Comparison of ENCODE assay signal across 15 cellular contexts in genomic region chr6:2026133-2026532, GRCh38.
"Had no signal": no experiment of that assay in that cellular context is flagged by ENCODE, and none has a peak within 500 bp of the region (broad histone marks: within the 10 kb centered on the region; RNA-seq: fewer than 3 reads in every experiment).

No MANE protein-coding gene starts in this region.

- ATAC-seq: body of pancreas; heart right ventricle; left lung; naive thymus-derived CD8-positive, alpha-beta T cell; stimulated activated effector memory CD8-positive, alpha-beta T cell treated with anti-CD3 and anti-CD28 coated beads, Interleukin-12 subunit alpha, Interleukin-12 subunit beta, amount 100 ng/mL, for 72 hours; stimulated activated naive CD8-positive, alpha-beta T cell treated with anti-CD3 and anti-CD28 coated beads, Interleukin-15, amount 100 ng/mL, for 72 hours; T-cell had no signal

- H3K9me3 Mint-ChIP-seq: activated naive CD4-positive, alpha-beta T cell treated with anti-CD3 and anti-CD28 coated beads, Interleukin-2, amount 50 U/mL, for 24 hours; naive thymus-derived CD8-positive, alpha-beta T cell; stimulated activated effector memory CD8-positive, alpha-beta T cell treated with anti-CD3 and anti-CD28 coated beads, Interleukin-12 subunit alpha, Interleukin-12 subunit beta, amount 100 ng/mL, for 72 hours; stimulated activated naive CD8-positive, alpha-beta T cell treated with anti-CD3 and anti-CD28 coated beads, Interleukin-15, amount 100 ng/mL, for 72 hours; T-cell; T-helper 2 cell treated with Interferon-gamma antibody and Interleukin-4, amounts not matched to agents 5 μg/mL and 100 μg/mL, for 36 hours had no signal

- H3K36me3 Mint-ChIP-seq: naive thymus-derived CD8-positive, alpha-beta T cell; stimulated activated effector memory CD8-positive, alpha-beta T cell treated with anti-CD3 and anti-CD28 coated beads, Interleukin-12 subunit alpha, Interleukin-12 subunit beta, amount 100 ng/mL, for 72 hours had no signal

- DNase-seq: activated CD4-positive, alpha-beta T cell treated with anti-CD3 and anti-CD28 coated beads for 1 hour; activated CD4-positive, alpha-beta T cell treated with anti-CD3 and anti-CD28 coated beads, Interleukin-2, amount 50 U/mL, for 1 hour; activated gamma-delta T cell treated with Interleukin-2 at 50 U/mL for 16 hours; activated T-cell treated with anti-CD3 and anti-CD28 coated beads, Interleukin-2, amount 50 U/mL, for 1 hour; body of pancreas; heart right ventricle; left lung; naive thymus-derived CD8-positive, alpha-beta T cell; stimulated activated CD4-positive, alpha-beta T cell treated with anti-CD3 and anti-CD28 coated beads, Interleukin-2, amount 100 ng/mL, for 24 hours; stimulated activated naive CD8-positive, alpha-beta T cell treated with anti-CD3 and anti-CD28 coated beads, Interleukin-15, amount 100 ng/mL, for 72 hours; T-cell had no signal

- H3K27me3 Mint-ChIP-seq: activated naive CD4-positive, alpha-beta T cell treated with anti-CD3 and anti-CD28 coated beads, Interleukin-2, amount 50 U/mL, for 24 hours; naive thymus-derived CD8-positive, alpha-beta T cell; stimulated activated naive CD8-positive, alpha-beta T cell treated with anti-CD3 and anti-CD28 coated beads, Interleukin-15, amount 100 ng/mL, for 72 hours; T-cell had no signal

- H3K4me1 Mint-ChIP-seq: stimulated activated effector memory CD8-positive, alpha-beta T cell treated with anti-CD3 and anti-CD28 coated beads, Interleukin-12 subunit alpha, Interleukin-12 subunit beta, amount 100 ng/mL, for 72 hours had no signal

- H3K4me3 Mint-ChIP-seq: activated naive CD4-positive, alpha-beta T cell treated with anti-CD3 and anti-CD28 coated beads, Interleukin-2, amount 50 U/mL, for 24 hours; naive thymus-derived CD8-positive, alpha-beta T cell; stimulated activated effector memory CD8-positive, alpha-beta T cell treated with anti-CD3 and anti-CD28 coated beads, Interleukin-12 subunit alpha, Interleukin-12 subunit beta, amount 100 ng/mL, for 72 hours; stimulated activated naive CD8-positive, alpha-beta T cell treated with anti-CD3 and anti-CD28 coated beads, Interleukin-15, amount 100 ng/mL, for 72 hours; T-cell; T-helper 2 cell treated with Interferon-gamma antibody and Interleukin-4, amounts not matched to agents 5 μg/mL and 100 μg/mL, for 36 hours had no signal

- H3K27ac Mint-ChIP-seq: activated naive CD4-positive, alpha-beta T cell treated with anti-CD3 and anti-CD28 coated beads, Interleukin-2, amount 50 U/mL, for 24 hours; naive thymus-derived CD8-positive, alpha-beta T cell; progenitor cell of endocrine pancreas; stimulated activated effector memory CD8-positive, alpha-beta T cell treated with anti-CD3 and anti-CD28 coated beads, Interleukin-12 subunit alpha, Interleukin-12 subunit beta, amount 100 ng/mL, for 72 hours; stimulated activated naive CD8-positive, alpha-beta T cell treated with anti-CD3 and anti-CD28 coated beads, Interleukin-15, amount 100 ng/mL, for 72 hours; T-cell; T-helper 2 cell treated with Interferon-gamma antibody and Interleukin-4, amounts not matched to agents 5 μg/mL and 100 μg/mL, for 36 hours had no signal
